3 cellular contexts compared by ENCODE assay signal in genomic region chr1:81808760-81809159, GRCh38.
A peak's percentile ranks its signal among the peaks of the same experiment; 100 is the strongest.
TF ChIP-seq lines count a peak whose summit lies in the region.

No MANE protein-coding gene starts in this region.

TF ChIP-seq in HEK293T, 16 proteins besides CTCF, POLR2A, EP300 and RAD21:
- TF ChIP-seq TARDBP (IDR thresholded peaks at IDR 0.05) (no peak), NFRKB (IDR thresholded peaks at IDR 0.05) (no peak), PKNOX1 (IDR thresholded peaks at IDR 0.05) (peak; percentile 97), BHLHE40 (IDR thresholded peaks at IDR 0.05; ENCODE audit: borderline replicate concordance) (no peak), CTBP1 (IDR thresholded peaks at IDR 0.05; ENCODE audit: borderline replicate concordance) (peak; percentile 92), SP1 (IDR thresholded peaks at IDR 0.05) (no peak), LEF1 (IDR thresholded peaks at IDR 0.05; ENCODE audit: borderline replicate concordance) (peak; percentile 60; the same call in 1 of the 2 replicates), ARNT (IDR thresholded peaks at IDR 0.05) (peak; percentile 78), ZNF384 (IDR thresholded peaks at IDR 0.05) (no peak), HDGF (IDR thresholded peaks at IDR 0.05; ENCODE audit: borderline replicate concordance) (no peak), ELF4 (IDR thresholded peaks at IDR 0.05) (0 out of 2 replicates have a peak, but pooled peaks have one; percentile 42), L3MBTL2 (conservative IDR thresholded peaks at IDR 0.05) (no peak)
TF ChIP-seq in HEK293T: peak in this region for 5.

TF ChIP-seq in GM12878, 131 proteins besides CTCF, POLR2A, EP300 and RAD21:
- no peak for TF ChIP-seq SUZ12 (IDR thresholded peaks at IDR 0.05; ENCODE audit: unreplicated experiment)
- TF ChIP-seq BACH1 (IDR thresholded peaks at IDR 0.05; ENCODE audit: borderline replicate concordance): no peak
- TF ChIP-seq SP1 (IDR thresholded peaks at IDR 0.05; ENCODE audit: low read depth, low read length): no peak
- no peak for TF ChIP-seq ZBED1 (IDR thresholded peaks at IDR 0.05; ENCODE audit: borderline replicate concordance)
- no peak for TF ChIP-seq E2F8 (IDR thresholded peaks at IDR 0.05; ENCODE audit: low read depth, partially characterized antibody)
- no peak for TF ChIP-seq ZNF622 (IDR thresholded peaks at IDR 0.05)
- TF ChIP-seq RCOR1 (conservative IDR thresholded peaks at IDR 0.05; ENCODE audit: low read depth, low read length): no peak
- no peak for TF ChIP-seq POU2F2 (IDR thresholded peaks at IDR 0.05; ENCODE audit: borderline replicate concordance, low read depth, low read length)
- TF ChIP-seq ZNF687 (IDR thresholded peaks at IDR 0.05): no peak

TF ChIP-seq in HepG2, 621 proteins besides CTCF, POLR2A, EP300 and RAD21:
- TF ChIP-seq NFIC (IDR thresholded peaks at IDR 0.05; ENCODE audit: low read length) (no peak), ARID3A (IDR thresholded peaks at IDR 0.05; ENCODE audit: low read depth, low read length) (peak; percentile 44; the same call in 1 of the 2 replicates), ZNF629 (CRISPR knock-in tag; conservative IDR thresholded peaks at IDR 0.05) (no peak), STAG1 (CRISPR knock-in tag; IDR thresholded peaks at IDR 0.05) (0 out of 2 replicates have a peak, but pooled peaks have one; percentile 17), BCL6 (CRISPR knock-in tag; IDR thresholded peaks at IDR 0.05) (peak; percentile 61), ARID5B (CRISPR knock-in tag; IDR thresholded peaks at IDR 0.05) (0 out of 2 replicates have a peak, but pooled peaks have one; percentile 11), MEF2D (CRISPR knock-in tag; IDR thresholded peaks at IDR 0.05) (no peak), NFATC3 (CRISPR knock-in tag; IDR thresholded peaks at IDR 0.05) (no peak), SAP130 (CRISPR knock-in tag; IDR thresholded peaks at IDR 0.05; ENCODE audit: low read depth) (peak; percentile 11; the same call in 1 of the 2 replicates), ZNF282 (IDR thresholded peaks at IDR 0.05; ENCODE audit: partially characterized antibody) (no peak)
